In genomic region chr5:107601076-107601475, GRCh38 we compare ENCODE assay signal across 14 cellular contexts.
"Had no signal": no experiment of that assay in that cellular context is flagged by ENCODE, and none has a peak within 500 bp of the region (broad histone marks: within the 10 kb centered on the region; RNA-seq: fewer than 3 reads in every experiment).

No MANE protein-coding gene starts in this region.

- H3K36me3 Mint-ChIP-seq: activated CD4-positive, alpha-beta memory T cell treated with anti-CD3 and anti-CD28 coated beads for 36 hours; activated naive CD8-positive, alpha-beta T cell treated with anti-CD3 and anti-CD28 coated beads, Interleukin-2, amount 10 ng/mL, durations not matched to agents 7 days and 5 days; naive B cell; stimulated activated naive B cell treated with anti-CD40 and anti-IgM and Interleukin-4, amounts not matched to agents 10 μg/mL and 1 μg/mL and 100 μg/mL, for 72 hours had no signal

- H3K9me3 Mint-ChIP-seq: activated CD4-positive, alpha-beta memory T cell treated with anti-CD3 and anti-CD28 coated beads for 36 hours; activated naive CD8-positive, alpha-beta T cell treated with anti-CD3 and anti-CD28 coated beads, Interleukin-2, amount 10 ng/mL, durations not matched to agents 7 days and 5 days; stimulated activated naive B cell treated with anti-CD40 and anti-IgM and Interleukin-4, amounts not matched to agents 10 μg/mL and 1 μg/mL and 100 μg/mL, for 72 hours had no signal

- ATAC-seq: foreskin keratinocyte; left lung; stimulated activated naive B cell treated with anti-CD40 and anti-IgM and Interleukin-4, amounts not matched to agents 10 μg/mL and 1 μg/mL and 100 μg/mL, for 72 hours had no signal

- DNase-seq: activated CD4-positive, alpha-beta memory T cell treated with anti-CD3 and anti-CD28 coated beads for 36 hours; activated naive CD8-positive, alpha-beta T cell treated with anti-CD3 and anti-CD28 coated beads, Interleukin-2, amount 10 ng/mL, durations not matched to agents 7 days and 5 days; activated T-cell treated with anti-CD3 and anti-CD28 coated beads, Interleukin-2, amount 50 U/mL, for 48 hours; aorta; esophagus squamous epithelium; foreskin keratinocyte; head of caudate nucleus; left lung; midbrain; naive B cell; stimulated activated naive B cell treated with anti-CD40 and anti-IgM and Interleukin-4, amounts not matched to agents 10 μg/mL and 1 μg/mL and 100 μg/mL, for 72 hours; transverse colon had no signal

- H3K4me3 Mint-ChIP-seq: activated CD4-positive, alpha-beta memory T cell treated with anti-CD3 and anti-CD28 coated beads for 36 hours; activated naive CD8-positive, alpha-beta T cell treated with anti-CD3 and anti-CD28 coated beads, Interleukin-2, amount 10 ng/mL, durations not matched to agents 7 days and 5 days; stimulated activated naive B cell treated with anti-CD40 and anti-IgM and Interleukin-4, amounts not matched to agents 10 μg/mL and 1 μg/mL and 100 μg/mL, for 72 hours had no signal

- H3K4me3 ChIP-seq: breast epithelium, esophagus squamous epithelium, left lung, transverse colon had no signal

- H3K27ac Mint-ChIP-seq: activated CD4-positive, alpha-beta memory T cell treated with anti-CD3 and anti-CD28 coated beads for 36 hours; activated naive CD8-positive, alpha-beta T cell treated with anti-CD3 and anti-CD28 coated beads, Interleukin-2, amount 10 ng/mL, durations not matched to agents 7 days and 5 days; naive B cell; stimulated activated naive B cell treated with anti-CD40 and anti-IgM and Interleukin-4, amounts not matched to agents 10 μg/mL and 1 μg/mL and 100 μg/mL, for 72 hours had no signal

- FAIRE-seq: islet of Langerhans had no signal

- H3K4me1 Mint-ChIP-seq: activated naive CD8-positive, alpha-beta T cell treated with anti-CD3 and anti-CD28 coated beads, Interleukin-2, amount 10 ng/mL, durations not matched to agents 7 days and 5 days; naive B cell; stimulated activated naive B cell treated with anti-CD40 and anti-IgM and Interleukin-4, amounts not matched to agents 10 μg/mL and 1 μg/mL and 100 μg/mL, for 72 hours had no signal

- H3K4me1 ChIP-seq: breast epithelium, left lung had no signal

- H3K27ac ChIP-seq: breast epithelium, esophagus squamous epithelium, foreskin keratinocyte, left lung, transverse colon had no signal

- H3K36me3 ChIP-seq: breast epithelium, esophagus squamous epithelium, left lung, transverse colon had no signal

- H3K27me3 ChIP-seq: breast epithelium, esophagus squamous epithelium, foreskin keratinocyte, left lung, transverse colon had no signal

- H3K9me3 ChIP-seq: breast epithelium, esophagus squamous epithelium, left lung, transverse colon had no signal
